In the genomic region with DNA sequence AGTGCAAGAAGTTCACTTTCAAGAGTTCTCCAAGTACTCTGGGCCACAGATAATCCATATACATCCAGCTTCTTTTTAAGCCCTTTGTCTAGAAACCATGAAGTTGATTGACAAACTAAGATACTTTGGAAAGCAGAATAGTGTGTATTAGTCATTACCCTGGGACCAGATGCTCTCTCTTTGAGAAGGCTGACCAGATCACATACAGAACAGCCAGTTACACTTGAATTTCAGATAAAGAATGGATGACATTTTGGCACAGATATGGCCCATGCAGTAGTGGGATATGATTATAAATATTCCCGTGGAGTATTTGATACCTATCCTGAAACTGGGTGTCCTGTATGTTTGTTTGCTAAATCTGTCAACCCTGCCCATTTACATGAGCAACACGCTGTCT, we compare ENCODE assay signal across 31 cellular contexts.
DNase-seq lines count a peak whose midpoint lies in the region; ATAC-seq and TF ChIP-seq lines count a peak whose summit lies in the region.
"Had no signal": no experiment of that assay in that cellular context is flagged by ENCODE, and none has a peak within 500 bp of the region (broad histone marks: within the 10 kb centered on the region; RNA-seq: fewer than 3 reads in every experiment).

No MANE protein-coding gene starts in this region.

- no peak overlapping the region for H3K27ac ChIP-seq in foreskin keratinocyte
- no peak overlapping the region for H3K27ac ChIP-seq in prostate gland
- H3K27ac ChIP-seq: 22Rv1; A549; BLaER1; BLaER1 treated with 17β-estradiol and CSF1 and Interleukin-3, amounts not matched to agents 10 nM and 100 nM; C4-2B had no signal

- TF ChIP-seq POLR2A in prostate gland (IDR thresholded peaks at IDR 0.05) (no peak), erythroblast (IDR thresholded peaks at IDR 0.05; ENCODE audit: low read length) (no peak)

- H3K27me3 ChIP-seq in foreskin keratinocyte (no peaks in the 10 kb centered on the region), prostate gland (replicated peaks; ENCODE audit: insufficient read depth) (no peaks in the 10 kb centered on the region)
- H3K27me3 ChIP-seq: BLaER1; BLaER1 treated with 17β-estradiol and CSF1 and Interleukin-3, amounts not matched to agents 10 nM and 100 nM had no signal

- 90% methylated on average over 2 of the region's 2 CpGs for WGBS in prostate gland

- intact Hi-C loops in prostate gland (cut with DNase I) = no loop called here

- H3K4me1 ChIP-seq in foreskin keratinocyte (no peaks in the 10 kb centered on the region), prostate gland (replicated peaks) (no peaks in the 10 kb centered on the region)
- H3K4me1 ChIP-seq: A549; BE2C; BLaER1; BLaER1 treated with 17β-estradiol and CSF1 and Interleukin-3, amounts not matched to agents 10 nM and 100 nM; Caco-2 had no signal

- no peaks in the 10 kb centered on the region for H3K36me3 ChIP-seq in prostate gland
- H3K36me3 ChIP-seq: BE2C; BLaER1; BLaER1 treated with 17β-estradiol and CSF1 and Interleukin-3, amounts not matched to agents 10 nM and 100 nM had no signal

- H3K4me3 ChIP-seq in epithelial cell of esophagus (ENCODE audit: low read length) (no peak overlapping the region), prostate gland (no peak overlapping the region)
- H3K4me3 ChIP-seq: A549; BLaER1; BLaER1 treated with 17β-estradiol and CSF1 and Interleukin-3, amounts not matched to agents 10 nM and 100 nM had no signal

- no peak for TF ChIP-seq CTCF in epithelial cell of esophagus (IDR thresholded peaks at IDR 0.05; ENCODE audit: insufficient read depth, low read depth, low read length, missing control alignments)
- TF ChIP-seq CTCF in foreskin keratinocyte (conservative IDR thresholded peaks at IDR 0.05) = no peak
- no peak for TF ChIP-seq CTCF in prostate gland (IDR thresholded peaks at IDR 0.05)

- H3K9me3 ChIP-seq in prostate gland = no peaks in the 10 kb centered on the region
- H3K9me3 ChIP-seq: A549; BE2C; BLaER1; BLaER1 treated with 17β-estradiol and CSF1 and Interleukin-3, amounts not matched to agents 10 nM and 100 nM; Caco-2 had no signal

- peak; percentile 19 for DNase-seq in epithelial cell of esophagus (ENCODE audit: low read depth)
- DNase-seq in foreskin keratinocyte = no peak
- no peak for DNase-seq in prostate gland (ENCODE audit: low spot score)
- no peak for DNase-seq in erythroblast (lab: John Stamatoyannopoulos, UW)
- DNase-seq in activated CD4-positive, CD25-positive, alpha-beta regulatory T cell (lab: John Stamatoyannopoulos, UW) = no peak
- DNase-seq: 8988T; ACHN; AML-193; BE2C; C1 segment of cervical spinal cord; Caco-2; Calu3; CD4-positive, alpha-beta memory T cell; CD4-positive, alpha-beta T cell; CD4-positive, CD25-positive, alpha-beta regulatory T cell; CD8-positive, alpha-beta memory T cell; CD8-positive, alpha-beta T cell; COR-L47; DMS 273 treated with DMSO at 0.1 percent for 48 hours; DMS153; DMS53; DMS79; DMS79 treated with DMSO at 0.1 percent for 48 hours; DND-41; EL had no signal

- ATAC-seq in esophagus mucosa (peak; percentile 13), foreskin keratinocyte (peak; percentile 27)
- ATAC-seq: A549; CD8-positive, alpha-beta T cell had no signal
